ENCODE assay signal across 8 cellular contexts in genomic region chr12:63103489-63104131, GRCh38. TPM values are rescaled to one million over a fixed set of nuclear protein-coding genes. Genes with fewer than 3 reads are reported as not detected.
A peak's percentile ranks its signal among the peaks of the same experiment; 100 is the strongest.
DNase-seq lines count a peak whose midpoint lies in the region; ATAC-seq, FAIRE-seq and TF ChIP-seq lines count a peak whose summit lies in the region.

No MANE protein-coding gene starts in this region.

- TF ChIP-seq CTCF in AG10803 (conservative IDR thresholded peaks at IDR 0.05; ENCODE audit: low read length) (peak; percentile 83), GM10266 (IDR thresholded peaks at IDR 0.05; ENCODE audit: control insufficient read depth, insufficient read depth, low read depth, missing control alignments) (peak; percentile 76), K562 (IDR thresholded peaks at IDR 0.05 in 2 of 3, conservative IDR thresholded peaks at IDR 0.05 in 1 of 3; ENCODE audit: insufficient read depth in 2 of 3, low read depth in 1 of 3, low read length in 3 of 3) (peak; percentile 50 to 78 (median 67)), lower lobe of right lung (IDR thresholded peaks at IDR 0.05) (peak; percentile 68)

- no peaks in the 10 kb centered on the region for H3K36me3 ChIP-seq in K562 (ENCODE audit: control insufficient read depth, insufficient read depth, low read length)
- no peaks in the 10 kb centered on the region for H3K36me3 ChIP-seq in lower lobe of right lung

- H3K4me1 ChIP-seq in K562 (replicated peaks in 1 of 2; ENCODE audit: control insufficient read depth in 2 of 2, insufficient read depth in 2 of 2, low read length in 2 of 2) (no peaks in the 10 kb centered on the region), lower lobe of right lung (no peaks in the 10 kb centered on the region)

- TF ChIP-seq POLR2A in K562 (conservative IDR thresholded peaks at IDR 0.05): no peak

- 0% methylated on average over 5 of the region's 5 CpGs for WGBS in K562 (ENCODE audit: insufficient coverage, low coverage, missing lambda C conversion rate)

- no peak overlapping the region for H2AFZ ChIP-seq in K562 (ENCODE audit: low read depth, low read length)

- peak; percentile 83 to 86 for TF ChIP-seq RAD21 in K562 (CRISPR knock-in tag; conservative IDR thresholded peaks at IDR 0.05 in 1 of 2, IDR thresholded peaks at IDR 0.05 in 1 of 2)

- TF ChIP-seq EP300 in K562 (IDR thresholded peaks at IDR 0.05; ENCODE audit: low read length): no peak

- no peak overlapping the region for H3K9ac ChIP-seq in K562 (ENCODE audit: insufficient read depth in 1 of 2, low read depth in 2 of 2, low read length in 2 of 2)

- CTCF ChIA-PET in K562 (lab: Yijun Ruan, JAX; ENCODE audit: low intra/inter-chr PET ratio): interaction anchor here (1.1 to 1.2 kb wide), 2 partner anchors 174 to 699 kb away, joined by 3 to 4 read pairs; no protein-coding TSS in a partner anchor

- in situ Hi-C loops in K562 (cut with MboI): no loop called here

- BruUV-seq in K562 (replicated peaks; lab: Mats Ljungman, UMichigan): no TSS peak

- H3K27me3 ChIP-seq in K562 (ENCODE audit: control insufficient read depth in 2 of 2, insufficient read depth in 2 of 2, low read length in 2 of 2) (peaks cover 0 to 5% of the 10 kb centered on the region in 2 experiments; a peak in 1 of 5 replicates), lower lobe of right lung (ENCODE audit: low read depth) (no peaks in the 10 kb centered on the region)

- H3K79me2 ChIP-seq in K562 (ENCODE audit: control insufficient read depth, insufficient read depth, low read length): no peaks in the 10 kb centered on the region

- H3K27ac ChIP-seq in K562 (ENCODE audit: extremely low read depth, low read depth, low read length): no peak overlapping the region
- H3K27ac ChIP-seq in lower lobe of right lung: no peak overlapping the region

- no peak overlapping the region for H3K4me2 ChIP-seq in K562 (ENCODE audit: insufficient read depth, low read length)

- H4K20me1 ChIP-seq in K562 (replicated peaks; ENCODE audit: control insufficient read depth, insufficient read depth, low read length): no peaks in the 10 kb centered on the region

- no peaks in the 10 kb centered on the region for H3K9me3 ChIP-seq in K562 (replicated peaks; ENCODE audit: control insufficient read depth, insufficient read depth, low read depth, low read length)
- no peaks in the 10 kb centered on the region for H3K9me3 ChIP-seq in lower lobe of right lung

- POLR2A ChIA-PET in K562 (lab: Yijun Ruan, JAX): no interaction called here

- peak; percentile 29 for DNase-seq in AG10803 (ENCODE audit: low read depth)
- peak; percentile 27 for DNase-seq in GM10266 (ENCODE audit: extremely low spot score)
- DNase-seq in NAMALWA (ENCODE audit: low spot score): peak; percentile 61
- DNase-seq in K562 (ENCODE audit: extremely low read depth in 1 of 4, low spot score in 3 of 4): peak; percentile 9 to 35 (median 23)
- no peak for DNase-seq in lower lobe of right lung
- DNase-seq in MV-4-11 (lab: John Stamatoyannopoulos, UW): no peak
- no peak for DNase-seq in stimulated activated CD8-positive, alpha-beta memory T cell treated with anti-CD3 and anti-CD28 coated beads, Interleukin-4, amount 100 ng/mL, for 48 hours

- ATAC-seq in K562 (no peak), lower lobe of right lung (no peak), GM21423 (IDR thresholded peaks at IDR 0.05; ENCODE audit: unreplicated experiment) (no peak)

- peak; percentile 92 for FAIRE-seq in K562 (lab: Jason Lieb, UNC)

- H3K4me3 ChIP-seq in AG10803 (ENCODE audit: low read length) (no peak overlapping the region), K562 (no peak overlapping the region), lower lobe of right lung (no peak overlapping the region)

- no peaks in the 10 kb centered on the region for H3K9me1 ChIP-seq in K562 (ENCODE audit: control insufficient read depth, insufficient read depth, low read length)

- intact Hi-C loops in K562 (cut with micrococcal nuclease) (loop anchor here (1.0 to 10.0 kb wide), 5 partner anchors 49 to 1154 kb away; partner anchors contain the start of gene AVPR1A), lower lobe of right lung (cut with DNase I) (no loop called here)

TF ChIP-seq in K562, 482 proteins besides CTCF, POLR2A, EP300 and RAD21 (continues in another document):
- TF ChIP-seq FOXO4 (CRISPR knock-in tag; IDR thresholded peaks at IDR 0.05) (no peak), CUX1 (CRISPR knock-in tag; IDR thresholded peaks at IDR 0.05) (peak; percentile 96), SMC3 (conservative IDR thresholded peaks at IDR 0.05; ENCODE audit: insufficient read depth, low read depth, low read length) (peak; percentile 53), DNMT1 (IDR thresholded peaks at IDR 0.05) (no peak), DEAF1 (CRISPR knock-in tag; IDR thresholded peaks at IDR 0.05) (peak; percentile 48)

RNA-seq across cellular contexts. Expression of gene AVPR1A, which starts 47.4 kb away (rescaled TPM):
- not detected in 2 replicates for total RNA-seq in K562 (2011; cell fraction: chromatin; rRNA removed; ENCODE audit: low replicate concordance)
- total RNA-seq in K562 (2011; cell fraction: nucleolus; rRNA removed): not detected in 2 replicates
- not detected in 2 replicates for total RNA-seq in K562 (2011; cell fraction: nucleoplasm; rRNA removed)
- total RNA-seq in K562 (2014; rRNA removed) (under 0.01 and 0.04 TPM in 2 replicates), K562 (2014; rRNA removed; fragmentation: Illumina TruSeq; extraction: Trizol) (0.04 TPM in 1 of 2 replicates, not detected in the other), K562 (2015; rRNA removed; fragmentation: Illumina TruSeq; extraction: Trizol) (0.04 and 0.08 TPM in 2 replicates), K562 (2021) (0.02 and 0.38 TPM in 2 replicates), lower lobe of right lung (2.2 TPM)
- polyA plus RNA-seq in K562 (2011; rRNA removed) (0.01 TPM in 1 of 2 replicates, not detected in the other), K562 (2014; fragmentation: Illumina TruSeq; extraction: Trizol) (0.03 TPM in 1 of 2 replicates, not detected in the other), K562 (2014; fragmentation: Nextera tagmentation; extraction: Ambion mirVana) (under 1 TPM in 1 of 2 experiments, not detected in 1; 0.01 TPM), K562 (2014; rRNA removed) (0.01 TPM in 1 of 2 replicates, not detected in the other)
- under 0.01 TPM in 1 of 2 replicates, not detected in the other for polyA plus RNA-seq in K562 (2011; cell fraction: cytosol; rRNA removed)
- not detected in 2 replicates for polyA plus RNA-seq in K562 (2011; cell fraction: nucleus; rRNA removed)
- polyA plus RNA-seq in K562 (2012): 0.03 and 0.07 TPM in 2 replicates
- 0.11 TPM in 1 of 2 replicates, not detected in the other for polyA minus RNA-seq in K562 (2011; rRNA and poly(A)+ RNA removed)
- not detected in 2 replicates for polyA minus RNA-seq in K562 (2011; cell fraction: cytosol; rRNA and poly(A)+ RNA removed)
- not detected in 2 replicates for polyA minus RNA-seq in K562 (2011; cell fraction: nucleus; rRNA and poly(A)+ RNA removed)

Comparison
In these comparisons a context has a peak if more than half of its experiments do, and no peak if none do; other contexts are left out.
1. DNase-seq: peak in AG10803 (single experiment), GM10266 (single experiment), NAMALWA (single experiment) and K562 (4 of 4); none in lower lobe of right lung (single experiment), MV-4-11 (single experiment) and stimulated activated CD8-positive, alpha-beta memory T cell treated with anti-CD3 and anti-CD28 coated beads, Interleukin-4, amount 100 ng/mL, for 48 hours (single experiment).
2. Peak in every context shown above with its lines, with median percentiles within 50 percentile points of each other: CTCF ChIP-seq.